ENCODE assay signal across 1 cellular context in genomic region chr4:6464842-6465588, GRCh38.
TF ChIP-seq lines count a peak whose summit lies in the region.

No MANE protein-coding gene starts in this region.

TF ChIP-seq in GM23338, 12 proteins besides CTCF, POLR2A, EP300 and RAD21 (continued from another document):
- TF ChIP-seq ZNF462 (CRISPR knock-in tag; IDR thresholded peaks at IDR 0.05) = no peak
